Comparison of ENCODE assay signal across 1 cellular context in genomic region chr1:154466879-154467767, GRCh38.
TF ChIP-seq lines count a peak whose summit lies in the region.

No MANE protein-coding gene starts in this region.

TF ChIP-seq in SK-N-SH, 30 proteins besides CTCF, POLR2A, EP300 and RAD21 (continued from another document):
- TF ChIP-seq EZH2phosphoT487 (IDR thresholded peaks at IDR 0.05; ENCODE audit: borderline replicate concordance, low read depth) (no peak), MXI1 (IDR thresholded peaks at IDR 0.05; ENCODE audit: low read depth, low read length) (no peak)
- TF ChIP-seq, protein P1, sequence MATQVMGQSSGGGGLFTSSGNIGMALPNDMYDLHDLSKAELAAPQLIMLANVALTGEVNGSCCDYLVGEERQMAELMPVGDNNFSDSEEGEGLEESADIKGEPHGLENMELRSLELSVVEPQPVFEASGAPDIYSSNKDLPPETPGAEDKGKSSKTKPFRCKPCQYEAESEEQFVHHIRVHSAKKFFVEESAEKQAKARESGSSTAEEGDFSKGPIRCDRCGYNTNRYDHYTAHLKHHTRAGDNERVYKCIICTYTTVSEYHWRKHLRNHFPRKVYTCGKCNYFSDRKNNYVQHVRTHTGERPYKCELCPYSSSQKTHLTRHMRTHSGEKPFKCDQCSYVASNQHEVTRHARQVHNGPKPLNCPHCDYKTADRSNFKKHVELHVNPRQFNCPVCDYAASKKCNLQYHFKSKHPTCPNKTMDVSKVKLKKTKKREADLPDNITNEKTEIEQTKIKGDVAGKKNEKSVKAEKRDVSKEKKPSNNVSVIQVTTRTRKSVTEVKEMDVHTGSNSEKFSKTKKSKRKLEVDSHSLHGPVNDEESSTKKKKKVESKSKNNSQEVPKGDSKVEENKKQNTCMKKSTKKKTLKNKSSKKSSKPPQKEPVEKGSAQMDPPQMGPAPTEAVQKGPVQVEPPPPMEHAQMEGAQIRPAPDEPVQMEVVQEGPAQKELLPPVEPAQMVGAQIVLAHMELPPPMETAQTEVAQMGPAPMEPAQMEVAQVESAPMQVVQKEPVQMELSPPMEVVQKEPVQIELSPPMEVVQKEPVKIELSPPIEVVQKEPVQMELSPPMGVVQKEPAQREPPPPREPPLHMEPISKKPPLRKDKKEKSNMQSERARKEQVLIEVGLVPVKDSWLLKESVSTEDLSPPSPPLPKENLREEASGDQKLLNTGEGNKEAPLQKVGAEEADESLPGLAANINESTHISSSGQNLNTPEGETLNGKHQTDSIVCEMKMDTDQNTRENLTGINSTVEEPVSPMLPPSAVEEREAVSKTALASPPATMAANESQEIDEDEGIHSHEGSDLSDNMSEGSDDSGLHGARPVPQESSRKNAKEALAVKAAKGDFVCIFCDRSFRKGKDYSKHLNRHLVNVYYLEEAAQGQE (IDR thresholded peaks at IDR 0.05; ENCODE audit: low read depth, low read length) = no peak
TF ChIP-seq in SK-N-SH: peak in this region for 0.
